9 cellular contexts compared by ENCODE assay signal in the genomic region with DNA sequence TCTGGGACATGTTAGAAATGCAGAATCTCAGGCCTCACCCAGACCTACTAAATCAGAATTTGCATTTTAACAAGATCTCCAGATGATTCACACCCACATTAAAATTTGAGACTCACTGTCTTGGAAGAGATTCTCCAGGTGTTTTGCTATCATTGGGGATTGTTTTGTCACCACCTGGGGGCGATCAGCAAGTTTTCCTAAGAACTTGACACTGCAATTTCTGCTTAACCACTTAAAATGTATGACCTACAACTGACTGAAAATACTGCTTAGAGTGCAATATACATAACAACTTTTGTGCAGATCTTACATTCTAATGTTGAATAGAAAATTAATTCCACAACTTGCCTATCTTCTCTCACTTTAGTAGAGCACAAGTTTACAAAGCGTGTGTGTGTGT.
DNase-seq lines count a peak whose midpoint lies in the region; ATAC-seq and TF ChIP-seq lines count a peak whose summit lies in the region.
"Had no signal": no experiment of that assay in that cellular context is flagged by ENCODE, and none has a peak within 500 bp of the region (broad histone marks: within the 10 kb centered on the region; RNA-seq: fewer than 3 reads in every experiment).

No MANE protein-coding gene starts in this region.

- H3K27me3 ChIP-seq in DOHH2 (ENCODE audit: control insufficient read depth, low read length) (no peaks in the 10 kb centered on the region), RWPE2 (ENCODE audit: insufficient read depth, poor library complexity, severe bottlenecking) (no peaks in the 10 kb centered on the region)

- TF ChIP-seq CTCF in DOHH2 (IDR thresholded peaks at IDR 0.05; ENCODE audit: low read depth, low read length, poor library complexity, severe bottlenecking) (peak; percentile 70), RWPE2 (IDR thresholded peaks at IDR 0.05; ENCODE audit: poor library complexity, severe bottlenecking) (peak; percentile 33)

- H3F3A ChIP-seq in DOHH2 (ENCODE audit: control insufficient read depth, insufficient read depth), result no peaks in the 10 kb centered on the region

- ATAC-seq in GM21529 (IDR thresholded peaks at IDR 0.05; ENCODE audit: unreplicated experiment) (peak; percentile 55), RWPE2 (ENCODE audit: low read depth) (no peak), GM18502 (IDR thresholded peaks at IDR 0.05; ENCODE audit: poor library complexity, unreplicated experiment) (no peak)

- H3K36me3 ChIP-seq in DOHH2 (ENCODE audit: control insufficient read depth, low read length) (no peaks in the 10 kb centered on the region), RWPE2 (ENCODE audit: low read depth) (no peaks in the 10 kb centered on the region)

- no peaks in the 10 kb centered on the region for H4K20me1 ChIP-seq in DOHH2 (ENCODE audit: control insufficient read depth, insufficient read depth, low read depth, low read length)

- no peak overlapping the region for H3K4me3 ChIP-seq in DOHH2 (ENCODE audit: low read length)
- no peak overlapping the region for H3K4me3 ChIP-seq in RWPE2 (ENCODE audit: severe bottlenecking)

- peaks cover 18% of the 10 kb centered on the region for H3K4me1 ChIP-seq in DOHH2 (ENCODE audit: control insufficient read depth, low read length)
- no peaks in the 10 kb centered on the region for H3K4me1 ChIP-seq in RWPE2 (ENCODE audit: insufficient read depth, poor library complexity, severe bottlenecking)

- DNase-seq in RWPE2 (ENCODE audit: low spot score), result no peak
- peak; percentile 27 for DNase-seq in iPS-NIHi11 (ENCODE audit: low spot score)
- DNase-seq in NCI-H1092 treated with DMSO at 0.1 percent for 48 hours (lab: John Stamatoyannopoulos, UW), result no peak
- DNase-seq in NCI-H1417 (lab: John Stamatoyannopoulos, UW), result no peak
- DNase-seq in COLO829 (ENCODE audit: low spot score), result no peak
- DNase-seq: NCI-H2107 had no signal

- H3K9me2 ChIP-seq in DOHH2 (replicated peaks; ENCODE audit: control insufficient read depth, low read length), result no peaks in the 10 kb centered on the region

- no peaks in the 10 kb centered on the region for H3K9me3 ChIP-seq in DOHH2 (ENCODE audit: control insufficient read depth, insufficient read depth, low read length)
- no peaks in the 10 kb centered on the region for H3K9me3 ChIP-seq in RWPE2 (ENCODE audit: severe bottlenecking)

- H3K79me2 ChIP-seq in DOHH2 (ENCODE audit: control insufficient read depth, low read length), result no peaks in the 10 kb centered on the region

- H3K27ac ChIP-seq in DOHH2 (ENCODE audit: low read depth, low read length), result no peak overlapping the region
- H3K27ac ChIP-seq in RWPE2 (ENCODE audit: poor library complexity, severe bottlenecking), result no peak overlapping the region

- H3K4me2 ChIP-seq in DOHH2 (ENCODE audit: low read length), result peak overlapping the region; percentile 15; the same call in 1 of the 2 replicates
